ENCODE assay signal across 8 cellular contexts in the genomic region with DNA sequence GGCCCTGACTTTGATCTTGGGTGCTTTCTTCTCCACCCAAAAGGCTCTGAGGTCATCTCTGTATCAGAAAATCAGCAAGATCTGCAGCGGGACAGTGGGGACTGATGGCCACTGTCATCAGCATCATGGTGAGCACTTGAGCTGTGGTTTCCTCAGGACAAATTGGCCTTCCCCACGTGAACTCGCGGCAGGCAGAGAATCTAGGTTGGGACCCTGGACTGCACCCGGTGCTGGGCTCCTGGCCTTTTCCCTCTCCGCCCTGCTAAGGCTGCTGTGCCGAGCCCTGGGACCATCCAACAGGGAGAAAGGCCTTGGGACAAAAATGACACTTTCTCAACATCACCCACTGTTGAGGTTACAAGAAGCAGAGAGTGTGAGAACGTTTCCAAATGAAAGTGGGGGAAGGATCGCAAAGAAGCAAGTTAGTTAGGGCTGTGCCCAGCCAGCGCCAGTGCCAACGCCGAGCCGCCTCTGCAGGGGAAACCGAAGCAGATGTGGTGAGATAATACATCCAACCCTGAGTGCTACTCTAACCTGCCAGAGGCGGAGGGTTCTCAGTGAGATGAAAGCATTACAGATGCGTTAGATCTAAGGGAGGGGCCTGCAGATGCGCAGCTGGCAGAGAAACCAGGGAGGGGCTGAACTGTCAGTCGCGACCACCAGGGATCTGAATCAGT. TPM values are rescaled to one million over a fixed set of nuclear protein-coding genes. Genes with fewer than 3 reads are reported as not detected.
A peak's percentile ranks its signal among the peaks of the same experiment; 100 is the strongest.
DNase-seq lines count a peak whose midpoint lies in the region; ATAC-seq and TF ChIP-seq lines count a peak whose summit lies in the region.

No MANE protein-coding gene starts in this region.

- no peak for TF ChIP-seq POLR2A in prostate gland (IDR thresholded peaks at IDR 0.05)

- peak; percentile 91 for DNase-seq in DMS79 treated with DMSO at 0.1 percent for 48 hours (lab: John Stamatoyannopoulos, UW)
- DNase-seq in NCI-H2029 (lab: John Stamatoyannopoulos, UW): peak; percentile 19
- peak; percentile 63 for DNase-seq in activated T-helper 1 cell treated with Interleukin-2 at 50 U/mL for 16 hours (ENCODE audit: low read depth)
- DNase-seq in stimulated activated CD4-positive, alpha-beta T cell treated with anti-CD3 and anti-CD28 coated beads, Interleukin-2, amount 100 ng/mL, for 24 hours: peak; percentile 55 to 64
- no peak for DNase-seq in SK-N-DZ (ENCODE audit: low spot score)
- DNase-seq in retina: no peak
- no peak for DNase-seq in prostate gland (ENCODE audit: low spot score)

- H3K27me3 ChIP-seq in prostate gland (replicated peaks; ENCODE audit: insufficient read depth): no peaks in the 10 kb centered on the region

- H3K27ac ChIP-seq in prostate gland: no peak overlapping the region

- H3K36me3 ChIP-seq in prostate gland: no peaks in the 10 kb centered on the region

- no peak for TF ChIP-seq CTCF in prostate gland (IDR thresholded peaks at IDR 0.05)

- no peaks in the 10 kb centered on the region for H3K9me3 ChIP-seq in prostate gland

- 83% methylated on average over 18 of the region's 19 CpGs for WGBS in prostate gland

- peaks cover 16% of the 10 kb centered on the region for H3K4me1 ChIP-seq in prostate gland (replicated peaks)

- no peak overlapping the region for H3K4me3 ChIP-seq in prostate gland

- peak; percentile 11 for ATAC-seq in GM21529 (IDR thresholded peaks at IDR 0.05; ENCODE audit: unreplicated experiment)

- intact Hi-C loops in prostate gland (cut with DNase I): no loop called here

RNA-seq across cellular contexts. Expression of a gene that starts 9.1 kb away (rescaled TPM):
- not detected in 2 replicates for polyA plus RNA-seq in SK-N-DZ (2014; cell fraction: cytosol; rRNA removed)
- polyA plus RNA-seq in SK-N-DZ (2014; cell fraction: nucleus; rRNA removed): not detected in 2 replicates
- total RNA-seq in prostate gland: under 1 TPM; 0.14 to 0.57 TPM

RNA-seq across cellular contexts. Expression of a gene that starts 51.8 kb away (rescaled TPM):
- polyA plus RNA-seq in SK-N-DZ (2014; cell fraction: cytosol; rRNA removed): 4.3 and 6.2 TPM in 2 replicates
- 3.1 and 3.9 TPM in 2 replicates for polyA plus RNA-seq in SK-N-DZ (2014; cell fraction: nucleus; rRNA removed)
- 10 to 100 TPM; 12.3 to 13.6 TPM for total RNA-seq in prostate gland

Comparison
In these comparisons a context has a peak if more than half of its experiments do, and no peak if none do; other contexts are left out.
1. DNase-seq: peak in DMS79 treated with DMSO at 0.1 percent for 48 hours (single experiment), NCI-H2029 (single experiment), activated T-helper 1 cell treated with Interleukin-2 at 50 U/mL for 16 hours (single experiment) and stimulated activated CD4-positive, alpha-beta T cell treated with anti-CD3 and anti-CD28 coated beads, Interleukin-2, amount 100 ng/mL, for 24 hours (2 of 2); none in SK-N-DZ (single experiment), retina (single experiment) and prostate gland (single experiment).